ENCODE assay signal across 14 cellular contexts in the genomic region with DNA sequence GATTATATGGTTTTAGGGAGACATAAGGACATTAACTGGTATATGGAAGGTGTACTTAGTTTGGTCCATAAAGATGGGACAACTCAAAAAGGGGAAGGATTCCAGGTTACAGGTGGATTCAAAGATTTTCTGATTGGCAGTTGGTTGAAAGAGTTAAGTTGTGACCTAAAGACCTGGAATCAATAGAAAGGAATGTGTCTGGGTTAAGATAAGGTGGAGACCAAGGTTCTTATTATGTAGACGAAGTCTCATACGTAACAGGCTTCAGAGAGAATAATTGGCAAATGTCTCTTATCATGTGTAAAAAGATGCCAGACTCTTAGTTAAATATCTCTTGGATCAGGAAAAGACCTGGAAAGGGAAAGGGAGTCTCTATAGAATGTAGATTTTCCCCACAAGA. TPM values are rescaled to one million over a fixed set of nuclear protein-coding genes. Genes with fewer than 3 reads are reported as not detected.
DNase-seq lines count a peak whose midpoint lies in the region; ATAC-seq and TF ChIP-seq lines count a peak whose summit lies in the region.
"Had no signal": no experiment of that assay in that cellular context is flagged by ENCODE, and none has a peak within 500 bp of the region (broad histone marks: within the 10 kb centered on the region; RNA-seq: fewer than 3 reads in every experiment).

No MANE protein-coding gene starts in this region.

- H3K27me3 ChIP-seq in CD4-positive, alpha-beta memory T cell (ENCODE audit: insufficient read depth, low read length): no peaks in the 10 kb centered on the region
- no peaks in the 10 kb centered on the region for H3K27me3 ChIP-seq in Karpas-422 (ENCODE audit: low read length)
- no peaks in the 10 kb centered on the region for H3K27me3 ChIP-seq in neural progenitor cell
- H3K27me3 ChIP-seq: BE2C, colonic mucosa had no signal

- peak overlapping the region; percentile 57 to 99 (median 98) for H3K27ac Mint-ChIP-seq in CD4-positive, alpha-beta memory T cell
- peak overlapping the region; percentile 99 to 100 for H3K27ac Mint-ChIP-seq in effector memory CD8-positive, alpha-beta T cell
- H3K27ac Mint-ChIP-seq in neural progenitor cell: peak overlapping the region; percentile 100

- H3K9ac ChIP-seq in Karpas-422 (ENCODE audit: low read length): no peak overlapping the region
- no peak overlapping the region for H3K9ac ChIP-seq in neural progenitor cell

- H3K27ac ChIP-seq in CD4-positive, alpha-beta memory T cell (ENCODE audit: low read depth, low read length): peak overlapping the region; percentile 95
- H3K27ac ChIP-seq in Karpas-422 (ENCODE audit: low read length) (no peak overlapping the region), neural progenitor cell (peak overlapping the region; percentile 97)

- intact Hi-C loops in CD4-positive, alpha-beta memory T cell (cut with micrococcal nuclease): loop anchor here (5.0 kb wide), 1 partner anchor 385 kb away; a partner anchor contains a TSS

- no peaks in the 10 kb centered on the region for H3K79me2 ChIP-seq in Karpas-422 (ENCODE audit: low read length)
- H3K79me2 ChIP-seq in neural progenitor cell (ENCODE audit: low read depth): peaks cover 32% of the 10 kb centered on the region

- CTCF ChIA-PET in CD4-positive, alpha-beta memory T cell (lab: Charles Lee; ENCODE audit: partially characterized antibody): interaction anchor here (3.5 kb wide), 1 partner anchor 27 kb away, joined by 60 read pairs; a partner anchor contains a TSS

- no peaks in the 10 kb centered on the region for H3K9me3 ChIP-seq in CD4-positive, alpha-beta memory T cell (ENCODE audit: control insufficient read depth in 1 of 2, low read length in 2 of 2)
- H3K9me3 ChIP-seq in Karpas-422 (ENCODE audit: low read length) (no peaks in the 10 kb centered on the region), neural progenitor cell (ENCODE audit: low read depth) (no peaks in the 10 kb centered on the region)
- H3K9me3 ChIP-seq: BE2C, colonic mucosa had no signal

- no peak overlapping the region for H3K4me3 ChIP-seq in CD4-positive, alpha-beta memory T cell (ENCODE audit: low read length in 2 of 2)
- H3K4me3 ChIP-seq in Karpas-422 (ENCODE audit: low read length) (no peak overlapping the region), neural progenitor cell (peak overlapping the region; percentile 77)
- H3K4me3 ChIP-seq: colonic mucosa had no signal

- H3K36me3 ChIP-seq in CD4-positive, alpha-beta memory T cell (ENCODE audit: insufficient read depth, low read length): no peaks in the 10 kb centered on the region
- no peaks in the 10 kb centered on the region for H3K36me3 ChIP-seq in Karpas-422 (ENCODE audit: insufficient read depth, low read length)
- H3K36me3 ChIP-seq in neural progenitor cell: no peaks in the 10 kb centered on the region
- H3K36me3 ChIP-seq: BE2C, colonic mucosa had no signal

- no peaks in the 10 kb centered on the region for H3K27me3 Mint-ChIP-seq in CD4-positive, alpha-beta memory T cell
- no peaks in the 10 kb centered on the region for H3K27me3 Mint-ChIP-seq in effector memory CD8-positive, alpha-beta T cell
- no peaks in the 10 kb centered on the region for H3K27me3 Mint-ChIP-seq in neural progenitor cell (ENCODE audit: insufficient read depth, low read depth)

- no peaks in the 10 kb centered on the region for H3K9me3 Mint-ChIP-seq in CD4-positive, alpha-beta memory T cell
- H3K9me3 Mint-ChIP-seq in effector memory CD8-positive, alpha-beta T cell: no peaks in the 10 kb centered on the region
- peaks cover 2% of the 10 kb centered on the region for H3K9me3 Mint-ChIP-seq in neural progenitor cell

- no peak for ATAC-seq in effector memory CD8-positive, alpha-beta T cell (replicated peaks)
- ATAC-seq in GM18519 (IDR thresholded peaks at IDR 0.05; ENCODE audit: low FRiP score, unreplicated experiment): no peak

- H3K36me3 Mint-ChIP-seq in CD4-positive, alpha-beta memory T cell: peaks cover 0 to 9% of the 10 kb centered on the region in 2 donors
- H3K36me3 Mint-ChIP-seq in effector memory CD8-positive, alpha-beta T cell (ENCODE audit: insufficient read depth): peaks cover 25% of the 10 kb centered on the region
- no peaks in the 10 kb centered on the region for H3K36me3 Mint-ChIP-seq in neural progenitor cell

- H3K4me1 ChIP-seq in CD4-positive, alpha-beta memory T cell (ENCODE audit: insufficient read depth, low read length): peaks cover 36% of the 10 kb centered on the region
- H3K4me1 ChIP-seq in Karpas-422 (ENCODE audit: low read length): peaks cover 18% of the 10 kb centered on the region
- peaks cover 35% of the 10 kb centered on the region for H3K4me1 ChIP-seq in neural progenitor cell
- H3K4me1 ChIP-seq: colonic mucosa had no signal

- H3K4me3 Mint-ChIP-seq in CD4-positive, alpha-beta memory T cell: peak overlapping the region in 4 of 8 donors; percentile 11 to 50 (median 40)
- H3K4me3 Mint-ChIP-seq in effector memory CD8-positive, alpha-beta T cell: peak overlapping the region in 1 of 2 donors; percentile 98
- H3K4me3 Mint-ChIP-seq in neural progenitor cell: peak overlapping the region; percentile 93

- H2AFZ ChIP-seq in Karpas-422 (ENCODE audit: low read length): peak overlapping the region; percentile 99
- no peak overlapping the region for H2AFZ ChIP-seq in neural progenitor cell (replicated peaks)

- H3K4me1 Mint-ChIP-seq in CD4-positive, alpha-beta memory T cell: peaks cover 26 to 60% (median 49%) of the 10 kb centered on the region in 4 donors
- peaks cover 28 to 34% of the 10 kb centered on the region in 2 donors for H3K4me1 Mint-ChIP-seq in effector memory CD8-positive, alpha-beta T cell (ENCODE audit: low read depth in 2 of 2)
- peaks cover 54% of the 10 kb centered on the region for H3K4me1 Mint-ChIP-seq in neural progenitor cell

- H4K20me1 ChIP-seq in Karpas-422 (ENCODE audit: insufficient read depth, low read depth, low read length): no peaks in the 10 kb centered on the region
- no peaks in the 10 kb centered on the region for H4K20me1 ChIP-seq in neural progenitor cell (ENCODE audit: low read depth)

- POLR2A ChIA-PET in CD4-positive, alpha-beta memory T cell (lab: Charles Lee; ENCODE audit: partially characterized antibody): interaction anchor here (2.0 to 11.4 kb wide), 6 partner anchors 11 to 178 kb away, joined by 10 to 483 read pairs (median 14); a partner anchor contains a TSS

- TF ChIP-seq CTCF in neural progenitor cell (IDR thresholded peaks at IDR 0.05): no peak

- peaks cover 34% of the 10 kb centered on the region for H3F3A ChIP-seq in neural progenitor cell (ENCODE audit: low read depth)

- DNase-seq in CD4-positive, alpha-beta memory T cell: no peak
- DNase-seq in Karpas-422: no peak
- DNase-seq in effector memory CD8-positive, alpha-beta T cell: no peak
- no peak for DNase-seq in neural progenitor cell (ENCODE audit: low spot score)
- DNase-seq in NCI-H2029 (lab: John Stamatoyannopoulos, UW): no peak
- no peak for DNase-seq in NCI-H345 (lab: John Stamatoyannopoulos, UW)
- DNase-seq in hippocampal formation (lab: John Stamatoyannopoulos, UW): no peak
- DNase-seq: activated CD4-positive, alpha-beta T cell treated with anti-CD3 and anti-CD28 coated beads, Interleukin-2, amount 50 U/mL, for 1 hour; activated naive CD4-positive, alpha-beta T cell; BE2C; colonic mucosa; Kasumi-1; NCI-H2081 had no signal

- H3K4me2 ChIP-seq in Karpas-422 (ENCODE audit: low read depth, low read length, poor library complexity, severe bottlenecking) (no peak overlapping the region), neural progenitor cell (peak overlapping the region; percentile 95)

- no peaks in the 10 kb centered on the region; the same call in 1 of the 2 replicates for H3K9me2 ChIP-seq in Karpas-422 (replicated peaks; ENCODE audit: insufficient read depth, low read length)

RNA-seq across cellular contexts. Expression of a gene that starts 1.0 kb away (rescaled TPM):
- total RNA-seq in CD4-positive, alpha-beta memory T cell: 10 to 100 TPM; 20.2 to 21.3 TPM
- 1 to 10 TPM; 7.3 to 8.2 TPM for polyA plus RNA-seq in CD4-positive, alpha-beta memory T cell
- total RNA-seq in Karpas-422 (2014; rRNA removed; shearing (Covaris generic); ENCODE audit: low replicate concordance): 3.1 and 8.3 TPM in 2 replicates
- total RNA-seq in neural progenitor cell (ENCODE audit: low replicate concordance): 26.4 and 35.6 TPM in 2 replicates

RNA-seq across cellular contexts. Expression of a gene that starts 25.5 kb away (rescaled TPM):
- total RNA-seq in CD4-positive, alpha-beta memory T cell: 100 to 1,000 TPM; 657 to 677 TPM
- polyA plus RNA-seq in CD4-positive, alpha-beta memory T cell: 100 to 1,000 TPM; 309 to 696 TPM
- total RNA-seq in Karpas-422 (2014; rRNA removed; shearing (Covaris generic); ENCODE audit: low replicate concordance): 0.54 and 7.0 TPM in 2 replicates
- total RNA-seq in neural progenitor cell (ENCODE audit: low replicate concordance): 727 and 820 TPM in 2 replicates

Comparison
In these comparisons a context has a peak if more than half of its experiments do, and no peak if none do; other contexts are left out.
1. RNA of a gene that starts 25.5 kb away (total RNA-seq): 727 to 820 TPM in neural progenitor cell and 657 to 677 TPM in CD4-positive, alpha-beta memory T cell; 0.54 to 7.0 TPM in Karpas-422; every median in the first group is over 10 times any median in the second.
2. Peak in every context shown above with its lines, with median percentiles within 50 percentile points of each other: H3K27ac Mint-ChIP-seq.